Comparison of ENCODE assay signal across 21 cellular contexts in genomic region chr9:84301851-84302250, GRCh38. TPM values are rescaled to one million over a fixed set of nuclear protein-coding genes. Genes with fewer than 3 reads are reported as not detected.
DNase-seq lines count a peak whose midpoint lies in the region; ATAC-seq and TF ChIP-seq lines count a peak whose summit lies in the region.
"Had no signal": no experiment of that assay in that cellular context is flagged by ENCODE, and none has a peak within 500 bp of the region (broad histone marks: within the 10 kb centered on the region; RNA-seq: fewer than 3 reads in every experiment).

No MANE protein-coding gene starts in this region.

- H3K27ac ChIP-seq in RWPE2 (ENCODE audit: poor library complexity, severe bottlenecking) = peak overlapping the region; percentile 39
- peak overlapping the region in 3 of 4 donors; percentile 13 to 51 (median 29) for H3K27ac ChIP-seq in esophagus squamous epithelium
- H3K27ac ChIP-seq: parathyroid adenoma, Peyer's patch had no signal

- no peaks in the 10 kb centered on the region for H3K36me3 ChIP-seq in RWPE2 (ENCODE audit: low read depth)
- H3K36me3 ChIP-seq in esophagus squamous epithelium = no peaks in the 10 kb centered on the region
- H3K36me3 ChIP-seq: Peyer's patch, spleen had no signal

- no peaks in the 10 kb centered on the region for H3K27me3 Mint-ChIP-seq in activated CD8-positive, alpha-beta T cell treated with anti-CD3 and anti-CD28 coated beads for 36 hours
- H3K27me3 Mint-ChIP-seq in activated CD8-positive, alpha-beta T cell treated with anti-CD3 and anti-CD28 coated beads, Interleukin-2, amount 10 ng/mL, durations not matched to agents 7 days and 5 days (ENCODE audit: low read depth) = no peaks in the 10 kb centered on the region
- H3K27me3 Mint-ChIP-seq: activated CD4-positive, alpha-beta T cell treated with anti-CD3 and anti-CD28 coated beads, Interleukin-2, amount 10 ng/mL, durations not matched to agents 7 days and 5 days had no signal

- peaks cover 17% of the 10 kb centered on the region for H3K4me1 ChIP-seq in RWPE2 (ENCODE audit: insufficient read depth, poor library complexity, severe bottlenecking)
- peaks cover 0 to 44% (median 11%) of the 10 kb centered on the region in 3 donors for H3K4me1 ChIP-seq in esophagus squamous epithelium
- H3K4me1 ChIP-seq: parathyroid adenoma, Peyer's patch had no signal

- DNase-seq in activated CD8-positive, alpha-beta T cell treated with anti-CD3 and anti-CD28 coated beads for 36 hours = no peak
- DNase-seq in activated CD8-positive, alpha-beta T cell treated with anti-CD3 and anti-CD28 coated beads, Interleukin-2, amount 10 ng/mL, durations not matched to agents 7 days and 5 days = no peak
- DNase-seq in RWPE2 (ENCODE audit: low spot score) = no peak
- no peak for DNase-seq in esophagus squamous epithelium (lab: John Stamatoyannopoulos, UW)
- peak; percentile 83 for DNase-seq in renal cortical epithelial cell (ENCODE audit: low read depth)
- DNase-seq in stimulated activated naive CD8-positive, alpha-beta T cell treated with anti-CD3 and anti-CD28 coated beads, Interleukin-15, Interleukin-2, amounts not matched to agents 100 U/mL and 50 U/mL, for 24 hours = no peak
- DNase-seq: activated CD4-positive, alpha-beta T cell treated with anti-CD3 and anti-CD28 coated beads, Interleukin-2, amount 10 ng/mL, durations not matched to agents 7 days and 5 days; activated T-cell treated with anti-CD3 and anti-CD28 coated beads, Interleukin-2, amount 50 U/mL, for 48 hours; amniotic stem cell; H7; islet precursor cell; NCI-H187; NCI-H524 treated with DMSO at 0.1 percent for 48 hours; Peyer's patch; spleen had no signal

- no peak for TF ChIP-seq CTCF in activated CD8-positive, alpha-beta T cell treated with anti-CD3 and anti-CD28 coated beads for 36 hours (IDR thresholded peaks at IDR 0.05)
- TF ChIP-seq CTCF in RWPE2 (IDR thresholded peaks at IDR 0.05; ENCODE audit: poor library complexity, severe bottlenecking) = no peak
- TF ChIP-seq CTCF in esophagus squamous epithelium (IDR thresholded peaks at IDR 0.05) = no peak

- no peak for ATAC-seq in activated CD8-positive, alpha-beta T cell treated with anti-CD3 and anti-CD28 coated beads for 36 hours
- ATAC-seq in activated CD8-positive, alpha-beta T cell treated with anti-CD3 and anti-CD28 coated beads, Interleukin-2, amount 10 ng/mL, durations not matched to agents 7 days and 5 days = no peak
- ATAC-seq in RWPE2 (ENCODE audit: low read depth) (peak; percentile 28; the same call in 2 of the 3 replicates), GM18909 (IDR thresholded peaks at IDR 0.05; ENCODE audit: poor library complexity, unreplicated experiment) (no peak), HG03108 (IDR thresholded peaks at IDR 0.05; ENCODE audit: unreplicated experiment) (no peak)
- ATAC-seq in stimulated activated naive CD8-positive, alpha-beta T cell treated with anti-CD3 and anti-CD28 coated beads, Interleukin-15, Interleukin-2, amounts not matched to agents 100 U/mL and 50 U/mL, for 24 hours = no peak
- ATAC-seq: K562 had no signal

- H3K9me3 ChIP-seq in RWPE2 (ENCODE audit: severe bottlenecking) = no peaks in the 10 kb centered on the region
- no peaks in the 10 kb centered on the region for H3K9me3 ChIP-seq in esophagus squamous epithelium
- H3K9me3 ChIP-seq: Peyer's patch, spleen had no signal

- no peak overlapping the region for H3K4me3 Mint-ChIP-seq in activated CD8-positive, alpha-beta T cell treated with anti-CD3 and anti-CD28 coated beads for 36 hours
- H3K4me3 Mint-ChIP-seq in activated CD8-positive, alpha-beta T cell treated with anti-CD3 and anti-CD28 coated beads, Interleukin-2, amount 10 ng/mL, durations not matched to agents 7 days and 5 days = no peak overlapping the region
- H3K4me3 Mint-ChIP-seq: activated CD4-positive, alpha-beta T cell treated with anti-CD3 and anti-CD28 coated beads, Interleukin-2, amount 10 ng/mL, durations not matched to agents 7 days and 5 days; T-helper 2 cell treated with Interferon-gamma antibody and Interleukin-4, amounts not matched to agents 5 μg/mL and 100 μg/mL, for 36 hours had no signal

- H3K9me3 Mint-ChIP-seq in activated CD8-positive, alpha-beta T cell treated with anti-CD3 and anti-CD28 coated beads for 36 hours = no peaks in the 10 kb centered on the region
- no peaks in the 10 kb centered on the region for H3K9me3 Mint-ChIP-seq in activated CD8-positive, alpha-beta T cell treated with anti-CD3 and anti-CD28 coated beads, Interleukin-2, amount 10 ng/mL, durations not matched to agents 7 days and 5 days (ENCODE audit: insufficient read depth)
- H3K9me3 Mint-ChIP-seq: T-helper 2 cell treated with Interferon-gamma antibody and Interleukin-4, amounts not matched to agents 5 μg/mL and 100 μg/mL, for 36 hours had no signal

- CTCF ChIA-PET in activated CD8-positive, alpha-beta T cell treated with anti-CD3 and anti-CD28 coated beads for 36 hours (lab: Charles Lee) = interaction anchor here (1.4 to 1.5 kb wide), 2 partner anchors 10 to 14 kb away, joined by 3 read pairs; no protein-coding TSS in a partner anchor
- CTCF ChIA-PET in activated CD8-positive, alpha-beta T cell treated with anti-CD3 and anti-CD28 coated beads, Interleukin-2, amount 10 ng/mL, durations not matched to agents 7 days and 5 days (lab: Charles Lee) = interaction anchor here (16.3 kb wide), 1 partner anchor 12 kb away, joined by 190 read pairs; no protein-coding TSS in a partner anchor

- WGBS in esophagus squamous epithelium, 2 donors = 18 to 27% methylated on average over 3 of the region's 3 CpGs

- intact Hi-C loops in activated CD8-positive, alpha-beta T cell treated with anti-CD3 and anti-CD28 coated beads for 36 hours (cut with micrococcal nuclease) = no loop called here
- intact Hi-C loops in esophagus squamous epithelium (cut with DNase I) = no loop called here

- H3K4me3 ChIP-seq in RWPE2 (ENCODE audit: severe bottlenecking) (no peak overlapping the region), esophagus squamous epithelium (no peak overlapping the region)
- H3K4me3 ChIP-seq: K562, Peyer's patch, spleen had no signal

- H3K36me3 Mint-ChIP-seq in activated CD8-positive, alpha-beta T cell treated with anti-CD3 and anti-CD28 coated beads for 36 hours (ENCODE audit: low read depth) = no peaks in the 10 kb centered on the region
- peaks cover 3% of the 10 kb centered on the region for H3K36me3 Mint-ChIP-seq in activated CD8-positive, alpha-beta T cell treated with anti-CD3 and anti-CD28 coated beads, Interleukin-2, amount 10 ng/mL, durations not matched to agents 7 days and 5 days (ENCODE audit: low read depth)

- no peaks in the 10 kb centered on the region for H3K27me3 ChIP-seq in RWPE2 (ENCODE audit: insufficient read depth, poor library complexity, severe bottlenecking)
- no peaks in the 10 kb centered on the region for H3K27me3 ChIP-seq in esophagus squamous epithelium
- H3K27me3 ChIP-seq: Peyer's patch, spleen had no signal

- POLR2A ChIA-PET in activated CD8-positive, alpha-beta T cell treated with anti-CD3 and anti-CD28 coated beads for 36 hours (lab: Charles Lee) = no interaction called here
- POLR2A ChIA-PET in activated CD8-positive, alpha-beta T cell treated with anti-CD3 and anti-CD28 coated beads, Interleukin-2, amount 10 ng/mL, durations not matched to agents 7 days and 5 days (lab: Charles Lee) = no interaction called here

- TF ChIP-seq POLR2A in esophagus squamous epithelium (IDR thresholded peaks at IDR 0.05) = no peak

- H3K27ac Mint-ChIP-seq in activated CD8-positive, alpha-beta T cell treated with anti-CD3 and anti-CD28 coated beads for 36 hours = peak overlapping the region; percentile 37
- H3K27ac Mint-ChIP-seq in activated CD8-positive, alpha-beta T cell treated with anti-CD3 and anti-CD28 coated beads, Interleukin-2, amount 10 ng/mL, durations not matched to agents 7 days and 5 days = no peak overlapping the region
- H3K27ac Mint-ChIP-seq: activated CD4-positive, alpha-beta T cell treated with anti-CD3 and anti-CD28 coated beads, Interleukin-2, amount 10 ng/mL, durations not matched to agents 7 days and 5 days; T-helper 2 cell treated with Interferon-gamma antibody and Interleukin-4, amounts not matched to agents 5 μg/mL and 100 μg/mL, for 36 hours had no signal

- H3K4me1 Mint-ChIP-seq in activated CD8-positive, alpha-beta T cell treated with anti-CD3 and anti-CD28 coated beads for 36 hours (ENCODE audit: low read depth) = peaks cover 18% of the 10 kb centered on the region
- peaks cover 18% of the 10 kb centered on the region for H3K4me1 Mint-ChIP-seq in activated CD8-positive, alpha-beta T cell treated with anti-CD3 and anti-CD28 coated beads, Interleukin-2, amount 10 ng/mL, durations not matched to agents 7 days and 5 days (ENCODE audit: low read depth)

RNA-seq across cellular contexts. Expression of gene SLC28A3, which starts 38.7 kb away (rescaled TPM):
- under 1 TPM; 0.23 to 0.31 TPM for total RNA-seq in activated CD8-positive, alpha-beta T cell treated with anti-CD3 and anti-CD28 coated beads for 36 hours
- total RNA-seq in activated CD8-positive, alpha-beta T cell treated with anti-CD3 and anti-CD28 coated beads, Interleukin-2, amount 10 ng/mL, durations not matched to agents 7 days and 5 days = not detected
- total RNA-seq in esophagus squamous epithelium = 10 to 100 TPM in 1 of 4 donors, 1 to 10 TPM in 2, under 1 TPM in 1; 0.95 to 16.1 (median 2.7) TPM
- total RNA-seq in renal cortical epithelial cell = 0.15 and 0.69 TPM in 2 replicates
- total RNA-seq: dermis microvascular lymphatic vessel endothelial cell, H7, K562 had no signal
